13 cellular contexts compared by ENCODE assay signal in the genomic region with DNA sequence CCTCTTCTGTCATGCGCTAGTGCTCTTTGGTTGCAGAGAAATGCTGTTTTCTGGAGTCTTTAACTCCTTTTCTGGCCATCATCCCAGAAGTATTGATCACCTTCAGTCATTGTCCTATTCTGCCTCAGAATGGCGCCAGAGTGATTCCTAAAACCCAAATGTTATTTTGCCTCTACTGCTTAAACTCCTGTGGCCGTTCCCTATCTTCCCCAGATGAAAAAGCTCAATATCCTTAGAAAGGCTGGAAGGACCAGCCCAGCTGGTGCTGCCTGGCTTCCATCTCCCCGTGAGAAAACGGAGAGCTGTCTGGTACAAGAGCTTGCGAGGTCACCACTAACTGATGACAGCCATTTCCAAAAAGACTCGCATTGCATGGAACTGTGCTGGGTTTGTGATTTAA.
DNase-seq lines count a peak whose midpoint lies in the region; ATAC-seq and TF ChIP-seq lines count a peak whose summit lies in the region.
"Had no signal": no experiment of that assay in that cellular context is flagged by ENCODE, and none has a peak within 500 bp of the region (broad histone marks: within the 10 kb centered on the region; RNA-seq: fewer than 3 reads in every experiment).

No MANE protein-coding gene starts in this region.

- H3K9ac ChIP-seq in Loucy (ENCODE audit: low read depth, low read length, poor library complexity, severe bottlenecking), result peak overlapping the region; percentile 2

- H4K20me1 ChIP-seq in Loucy (ENCODE audit: insufficient read depth, low read length, poor library complexity, severe bottlenecking) (no peaks in the 10 kb centered on the region), osteoblast (ENCODE audit: insufficient read depth, low read length) (no peaks in the 10 kb centered on the region)

- no peaks in the 10 kb centered on the region for H3K79me2 ChIP-seq in Loucy (ENCODE audit: insufficient read depth, low read length)
- H3K79me2 ChIP-seq in osteoblast (ENCODE audit: insufficient read depth, low read length), result no peaks in the 10 kb centered on the region

- H3K36me3 ChIP-seq in Loucy (ENCODE audit: insufficient read depth, low read length) (no peaks in the 10 kb centered on the region), osteoblast (ENCODE audit: insufficient read depth, low read length) (no peaks in the 10 kb centered on the region)
- H3K36me3 ChIP-seq: tibial nerve had no signal

- H3F3A ChIP-seq in Loucy (ENCODE audit: low read depth), result no peaks in the 10 kb centered on the region

- peaks cover 8 to 12% of the 10 kb centered on the region in 2 donors for H3K4me1 Mint-ChIP-seq in stimulated activated naive B cell treated with anti-CD40 and anti-IgM and Interleukin-4, amounts not matched to agents 10 μg/mL and 1 μg/mL and 100 μg/mL, for 72 hours

- H3K4me1 ChIP-seq in Loucy (ENCODE audit: insufficient read depth, low read length, poor library complexity, severe bottlenecking) (peaks cover 14% of the 10 kb centered on the region), osteoblast (ENCODE audit: insufficient read depth, low read length) (no peaks in the 10 kb centered on the region)
- H3K4me1 ChIP-seq: psoas muscle, tibial nerve had no signal

- no peaks in the 10 kb centered on the region for H3K36me3 Mint-ChIP-seq in stimulated activated naive B cell treated with anti-CD40 and anti-IgM and Interleukin-4, amounts not matched to agents 10 μg/mL and 1 μg/mL and 100 μg/mL, for 72 hours

- H3K4me2 ChIP-seq in Loucy (ENCODE audit: low read depth, low read length, poor library complexity, severe bottlenecking), result no peak overlapping the region
- no peak overlapping the region for H3K4me2 ChIP-seq in osteoblast (ENCODE audit: insufficient read depth, low read length)

- H2AFZ ChIP-seq in Loucy (ENCODE audit: low read length), result peak overlapping the region; percentile 37; the same call in 1 of the 2 replicates
- H2AFZ ChIP-seq in osteoblast (ENCODE audit: low read length), result no peak overlapping the region

- no peak overlapping the region for H3K27ac ChIP-seq in osteoblast (ENCODE audit: low read depth, low read length)
- H3K27ac ChIP-seq: psoas muscle, tibial nerve had no signal

- H3K4me3 Mint-ChIP-seq in stimulated activated naive B cell treated with anti-CD40 and anti-IgM and Interleukin-4, amounts not matched to agents 10 μg/mL and 1 μg/mL and 100 μg/mL, for 72 hours, result no peak overlapping the region

- peak; percentile 55 for DNase-seq in NCI-H748 (lab: John Stamatoyannopoulos, UW; ENCODE audit: unreplicated experiment)
- DNase-seq in NCI-H748 treated with DMSO at 0.1 percent for 48 hours (lab: John Stamatoyannopoulos, UW), result no peak
- no peak for DNase-seq in stimulated activated naive B cell treated with anti-CD40 and anti-IgM and Interleukin-4, amounts not matched to agents 10 μg/mL and 1 μg/mL and 100 μg/mL, for 72 hours
- DNase-seq in NCI-H2029 (lab: John Stamatoyannopoulos, UW), result no peak
- no peak for DNase-seq in NCI-H2196 (lab: John Stamatoyannopoulos, UW; ENCODE audit: unreplicated experiment)
- no peak for DNase-seq in osteoblast (ENCODE audit: insufficient read length, low spot score, missing footprints)
- DNase-seq: cerebellar nuclear complex, psoas muscle had no signal

- no peaks in the 10 kb centered on the region for H3K9me3 ChIP-seq in Loucy (ENCODE audit: insufficient read depth, low read depth, low read length)
- H3K9me3 ChIP-seq in osteoblast (ENCODE audit: low read depth, low read length), result no peaks in the 10 kb centered on the region
- H3K9me3 ChIP-seq: psoas muscle, tibial nerve had no signal

- H3K27ac Mint-ChIP-seq in stimulated activated naive B cell treated with anti-CD40 and anti-IgM and Interleukin-4, amounts not matched to agents 10 μg/mL and 1 μg/mL and 100 μg/mL, for 72 hours, result no peak overlapping the region

- ATAC-seq in HG02759 (IDR thresholded peaks at IDR 0.05; ENCODE audit: unreplicated experiment), result peak; percentile 23
- peak; percentile 22 to 23 for ATAC-seq in stimulated activated naive B cell treated with anti-CD40 and anti-IgM and Interleukin-4, amounts not matched to agents 10 μg/mL and 1 μg/mL and 100 μg/mL, for 72 hours (replicated peaks)
- ATAC-seq: HCT116, psoas muscle had no signal

- TF ChIP-seq CTCF in Loucy (conservative IDR thresholded peaks at IDR 0.05; ENCODE audit: low read length) (no peak), osteoblast (IDR thresholded peaks at IDR 0.05; ENCODE audit: extremely low read depth, low read depth, low read length) (no peak)

- H3K9me2 ChIP-seq in Loucy (replicated peaks; ENCODE audit: low read depth, low read length), result no peaks in the 10 kb centered on the region

- no peaks in the 10 kb centered on the region for H3K27me3 ChIP-seq in Loucy (ENCODE audit: insufficient read depth, low read length, poor library complexity, severe bottlenecking)
- no peaks in the 10 kb centered on the region for H3K27me3 ChIP-seq in osteoblast (ENCODE audit: insufficient read depth, low read length)
- H3K27me3 ChIP-seq: tibial nerve had no signal

- H3K4me3 ChIP-seq in Loucy (ENCODE audit: low read length, poor library complexity, severe bottlenecking) (no peak overlapping the region), osteoblast (ENCODE audit: insufficient read depth, low read length) (no peak overlapping the region)
- H3K4me3 ChIP-seq: lung, psoas muscle, tibial nerve had no signal

- H3K9me3 Mint-ChIP-seq in stimulated activated naive B cell treated with anti-CD40 and anti-IgM and Interleukin-4, amounts not matched to agents 10 μg/mL and 1 μg/mL and 100 μg/mL, for 72 hours, result peaks cover 0 to 1% of the 10 kb centered on the region in 2 donors

- H3K27me3 Mint-ChIP-seq in stimulated activated naive B cell treated with anti-CD40 and anti-IgM and Interleukin-4, amounts not matched to agents 10 μg/mL and 1 μg/mL and 100 μg/mL, for 72 hours, result peaks cover 22 to 30% of the 10 kb centered on the region in 2 donors
